ENCODE assay signal across 13 cellular contexts in genomic region chr16:85037050-85037410, GRCh38. TPM values are rescaled to one million over a fixed set of nuclear protein-coding genes. Genes with fewer than 3 reads are reported as not detected.
A peak's percentile ranks its signal among the peaks of the same experiment; 100 is the strongest.
DNase-seq lines count a peak whose midpoint lies in the region; ATAC-seq and TF ChIP-seq lines count a peak whose summit lies in the region.
"Had no signal": no experiment of that assay in that cellular context is flagged by ENCODE, and none has a peak within 500 bp of the region (broad histone marks: within the 10 kb centered on the region; RNA-seq: fewer than 3 reads in every experiment).

No MANE protein-coding gene starts in this region.

- TF ChIP-seq CTCF in foreskin fibroblast (IDR thresholded peaks at IDR 0.05; ENCODE audit: low read depth, low read length) = no peak

- H3K9me3 Mint-ChIP-seq in activated T-cell treated with anti-CD3 and anti-CD28 coated beads, Interleukin-2, amount 50 U/mL, for 4 hours = no peaks in the 10 kb centered on the region
- no peaks in the 10 kb centered on the region for H3K9me3 Mint-ChIP-seq in activated T-helper 17 cell treated with anti-CD3 and anti-CD28 coated beads, Interleukin-2, amount 50 U/mL, for 72 hours
- H3K9me3 Mint-ChIP-seq: dendritic cell treated with granulocyte-macrophage colony-stimulating factor and Interleukin-4, amounts not matched to agents 40 ng/mL and 50 ng/mL, for 4 days had no signal

- H3K36me3 Mint-ChIP-seq in activated T-cell treated with anti-CD3 and anti-CD28 coated beads, Interleukin-2, amount 50 U/mL, for 4 hours (ENCODE audit: insufficient read depth) = peaks cover 3% of the 10 kb centered on the region
- peaks cover 13% of the 10 kb centered on the region for H3K36me3 Mint-ChIP-seq in activated T-helper 17 cell treated with anti-CD3 and anti-CD28 coated beads, Interleukin-2, amount 50 U/mL, for 72 hours (ENCODE audit: low read depth)

- ATAC-seq in activated T-cell treated with anti-CD3 and anti-CD28 coated beads, Interleukin-2, amount 50 U/mL, for 4 hours = no peak
- peak; percentile 28 for ATAC-seq in activated T-helper 17 cell treated with anti-CD3 and anti-CD28 coated beads, Interleukin-2, amount 50 U/mL, for 72 hours (replicated peaks)
- no peak for ATAC-seq in GM18858 (IDR thresholded peaks at IDR 0.05; ENCODE audit: unreplicated experiment)

- H3K27ac Mint-ChIP-seq in activated T-helper 17 cell treated with anti-CD3 and anti-CD28 coated beads, Interleukin-2, amount 50 U/mL, for 72 hours = peak overlapping the region; percentile 49

- H3K4me3 ChIP-seq in foreskin fibroblast (ENCODE audit: low read depth in 1 of 2, low read length in 2 of 2) = no peak overlapping the region
- H3K4me3 ChIP-seq: SJSA1 had no signal

- no peak overlapping the region for H3K4me3 Mint-ChIP-seq in activated T-cell treated with anti-CD3 and anti-CD28 coated beads, Interleukin-2, amount 50 U/mL, for 4 hours
- H3K4me3 Mint-ChIP-seq in activated T-helper 17 cell treated with anti-CD3 and anti-CD28 coated beads, Interleukin-2, amount 50 U/mL, for 72 hours = no peak overlapping the region

- H3K4me1 Mint-ChIP-seq in activated T-cell treated with anti-CD3 and anti-CD28 coated beads, Interleukin-2, amount 50 U/mL, for 4 hours (ENCODE audit: low read depth) = peaks cover 8% of the 10 kb centered on the region
- H3K4me1 Mint-ChIP-seq in activated T-helper 17 cell treated with anti-CD3 and anti-CD28 coated beads, Interleukin-2, amount 50 U/mL, for 72 hours = peaks cover 8% of the 10 kb centered on the region

- DNase-seq in activated T-cell treated with anti-CD3 and anti-CD28 coated beads, Interleukin-2, amount 50 U/mL, for 4 hours = peak; percentile 22
- DNase-seq in activated T-cell treated with anti-CD3 and anti-CD28 coated beads, Interleukin-2, amount 50 U/mL, for 1 hour = no peak
- peak; percentile 21 to 56 for DNase-seq in foreskin fibroblast
- DNase-seq in superior temporal gyrus (ENCODE audit: extremely low spot score) = peak; percentile 56
- DNase-seq in activated gamma-delta T cell treated with Interleukin-2 at 50 U/mL for 16 hours = no peak
- DNase-seq in amniotic stem cell (lab: John Stamatoyannopoulos, UW) = no peak
- DNase-seq: activated CD8-positive, alpha-beta memory T cell treated with anti-CD3 and anti-CD28 coated beads, Interleukin-2, amount 50 U/mL, for 4 hours; AML-193; retina had no signal

- no peaks in the 10 kb centered on the region for H3K27me3 Mint-ChIP-seq in activated T-cell treated with anti-CD3 and anti-CD28 coated beads, Interleukin-2, amount 50 U/mL, for 4 hours (ENCODE audit: low read depth)
- H3K27me3 Mint-ChIP-seq in activated T-helper 17 cell treated with anti-CD3 and anti-CD28 coated beads, Interleukin-2, amount 50 U/mL, for 72 hours = no peaks in the 10 kb centered on the region
- H3K27me3 Mint-ChIP-seq: dendritic cell treated with granulocyte-macrophage colony-stimulating factor and Interleukin-4, amounts not matched to agents 40 ng/mL and 50 ng/mL, for 4 days had no signal

RNA-seq across cellular contexts. Expression of gene KIAA0513, which starts 9.4 kb away (rescaled TPM):
- 10 to 100 TPM; 13.6 to 19.6 (median 17.6) TPM for total RNA-seq in activated T-cell treated with anti-CD3 and anti-CD28 coated beads, Interleukin-2, amount 50 U/mL, for 4 hours
- total RNA-seq in activated T-helper 17 cell treated with anti-CD3 and anti-CD28 coated beads, Interleukin-2, amount 50 U/mL, for 72 hours = 1 to 10 TPM; 3.9 to 9.6 TPM

RNA-seq across cellular contexts. Expression of gene ZDHHC7, which starts 25.7 kb away (rescaled TPM):
- 10 to 100 TPM; 27.2 to 34.6 (median 31.8) TPM for total RNA-seq in activated T-cell treated with anti-CD3 and anti-CD28 coated beads, Interleukin-2, amount 50 U/mL, for 4 hours
- 10 to 100 TPM; 25.2 to 32.9 TPM for total RNA-seq in activated T-helper 17 cell treated with anti-CD3 and anti-CD28 coated beads, Interleukin-2, amount 50 U/mL, for 72 hours

Comparison
In these comparisons a context has a peak if more than half of its experiments do, and no peak if none do; other contexts are left out.
1. DNase-seq: peak in activated T-cell treated with anti-CD3 and anti-CD28 coated beads, Interleukin-2, amount 50 U/mL, for 4 hours (single experiment), foreskin fibroblast (2 of 2) and superior temporal gyrus (single experiment); none in activated T-cell treated with anti-CD3 and anti-CD28 coated beads, Interleukin-2, amount 50 U/mL, for 1 hour (single experiment), activated gamma-delta T cell treated with Interleukin-2 at 50 U/mL for 16 hours (single experiment) and amniotic stem cell (single experiment).